Comparison of ENCODE assay signal across 9 cellular contexts in the genomic region with DNA sequence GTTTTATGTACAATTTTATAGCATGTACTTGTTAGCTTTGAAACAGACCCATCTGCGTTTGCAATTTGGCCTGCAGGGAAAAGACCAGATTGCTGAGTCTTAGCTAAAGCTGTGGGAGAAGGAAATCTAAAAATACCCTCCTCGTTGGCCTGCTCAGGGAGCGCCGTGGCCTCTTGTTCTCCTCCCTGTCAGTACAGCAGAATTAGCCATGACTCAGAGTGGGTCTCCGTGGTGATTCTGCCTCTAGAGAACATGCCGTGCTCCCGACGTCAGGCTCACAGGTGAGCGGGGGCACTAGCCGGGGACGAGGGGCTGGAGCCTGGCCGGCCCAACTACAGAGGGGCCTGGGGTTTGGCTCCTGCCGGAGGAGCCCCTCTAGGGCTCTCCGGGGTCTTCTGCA.
DNase-seq lines count a peak whose midpoint lies in the region; ATAC-seq and TF ChIP-seq lines count a peak whose summit lies in the region.
"Had no signal": no experiment of that assay in that cellular context is flagged by ENCODE, and none has a peak within 500 bp of the region (broad histone marks: within the 10 kb centered on the region; RNA-seq: fewer than 3 reads in every experiment).

No MANE protein-coding gene starts in this region.

- H3K79me1 ChIP-seq in IMR-90 (ENCODE audit: low read depth in 1 of 2, low read length in 2 of 2), result no peaks in the 10 kb centered on the region

- H3K23ac ChIP-seq in IMR-90 (ENCODE audit: low read depth, low read length), result no peak overlapping the region

- no peak overlapping the region for H3K27ac ChIP-seq in IMR-90 (ENCODE audit: insufficient read depth, low read length)
- H3K27ac ChIP-seq in left lung, result peak overlapping the region; percentile 49 to 80

- no peak overlapping the region for H3K4me3 Mint-ChIP-seq in activated T-cell treated with anti-CD3 and anti-CD28 coated beads, Interleukin-2, amount 50 U/mL, for 24 hours

- BruUV-seq in IMR-90 (replicated peaks; lab: Mats Ljungman, UMichigan), result no TSS peak

- no peak overlapping the region for H2BK5ac ChIP-seq in IMR-90 (ENCODE audit: low read depth, low read length, poor library complexity, severe bottlenecking)

- CTCF ChIA-PET in IMR-90 (lab: Yijun Ruan, JAX), result no interaction called here

- TF ChIP-seq CTCF in IMR-90 (conservative IDR thresholded peaks at IDR 0.05; ENCODE audit: low read depth, low read length), result no peak
- TF ChIP-seq CTCF in left lung (IDR thresholded peaks at IDR 0.05), result no peak

- H3K27ac Mint-ChIP-seq in activated T-cell treated with anti-CD3 and anti-CD28 coated beads, Interleukin-2, amount 50 U/mL, for 24 hours, result no peak overlapping the region

- H3K4me1 ChIP-seq in IMR-90 (ENCODE audit: control insufficient read depth, insufficient read depth, low read length) (no peaks in the 10 kb centered on the region), left lung (peaks cover 2 to 9% of the 10 kb centered on the region in 2 donors)

- no peak overlapping the region for H2BK15ac ChIP-seq in IMR-90 (ENCODE audit: low read depth, low read length)

- H2AFZ ChIP-seq in IMR-90 (replicated peaks; ENCODE audit: low read length, poor library complexity), result no peak overlapping the region

- peak; percentile 62 for DNase-seq in IMR-90
- DNase-seq in dedifferentiated amniotic fluid mesenchymal stem cell (ENCODE audit: extremely low spot score), result peak; percentile 64
- DNase-seq in left lung, result peak; percentile 36 to 63
- peak; percentile 56 for DNase-seq in stromal cell of bone marrow (ENCODE audit: low read depth)
- DNase-seq in kidney glomerular epithelial cell (lab: John Stamatoyannopoulos, UW), result no peak
- DNase-seq in activated T-cell treated with anti-CD3 and anti-CD28 coated beads, Interleukin-2, amount 50 U/mL, for 24 hours, result no peak
- DNase-seq: OCI-M1 had no signal

- no peak overlapping the region for H2BK120ac ChIP-seq in IMR-90 (ENCODE audit: low read depth, low read length)

- H3K4me2 ChIP-seq in IMR-90 (ENCODE audit: low read depth, low read length), result no peak overlapping the region

- H3K9me1 ChIP-seq in IMR-90 (ENCODE audit: insufficient read depth, low read length), result no peaks in the 10 kb centered on the region

- no peak for TF ChIP-seq POLR2A in IMR-90 (IDR thresholded peaks at IDR 0.05; ENCODE audit: low read depth, low read length)

- no peak overlapping the region for H2AK9ac ChIP-seq in IMR-90 (replicated peaks; ENCODE audit: low read depth, low read length, poor library complexity)

- TF ChIP-seq RAD21 in IMR-90 (IDR thresholded peaks at IDR 0.05; ENCODE audit: low read length), result no peak

- no peaks in the 10 kb centered on the region for H3K27me3 Mint-ChIP-seq in activated T-cell treated with anti-CD3 and anti-CD28 coated beads, Interleukin-2, amount 50 U/mL, for 24 hours

- no peak overlapping the region for H4K8ac ChIP-seq in IMR-90 (ENCODE audit: low read depth in 2 of 2, low read length in 2 of 2)

- H4K20me1 ChIP-seq in IMR-90 (ENCODE audit: insufficient read depth, low read length), result no peaks in the 10 kb centered on the region

- H4K5ac ChIP-seq in IMR-90 (ENCODE audit: low read depth, low read length), result no peak overlapping the region

- H3K4me1 Mint-ChIP-seq in activated T-cell treated with anti-CD3 and anti-CD28 coated beads, Interleukin-2, amount 50 U/mL, for 24 hours (ENCODE audit: low read depth), result no peaks in the 10 kb centered on the region

- no peak overlapping the region for H4K91ac ChIP-seq in IMR-90 (ENCODE audit: insufficient read depth, low read depth, low read length)

- no peak overlapping the region for H2AK5ac ChIP-seq in IMR-90 (ENCODE audit: low read depth, low read length)

- 69% methylated on average over 7 of the region's 14 CpGs; no CpG with 5 or more reads in 1 of the 2 experiments for WGBS in IMR-90 (ENCODE audit: extremely low coverage in 2 of 2, insufficient read length in 1 of 2), 2 experiments

- no peak overlapping the region for H2BK20ac ChIP-seq in IMR-90 (ENCODE audit: low read depth, low read length)

- H3K9me3 Mint-ChIP-seq in activated T-cell treated with anti-CD3 and anti-CD28 coated beads, Interleukin-2, amount 50 U/mL, for 24 hours, result no peaks in the 10 kb centered on the region

- H3K4ac ChIP-seq in IMR-90 (ENCODE audit: low read depth, low read length), result no peak overlapping the region

- H3K4me3 ChIP-seq in IMR-90 (ENCODE audit: insufficient read depth, low read depth, low read length) (no peak overlapping the region), left lung (no peak overlapping the region)

- POLR2A ChIA-PET in IMR-90 (lab: Charles Lee; ENCODE audit: unreplicated experiment), result no interaction called here

- in situ Hi-C loops in IMR-90 (cut with MboI; ENCODE audit: low sequenced_read_pairs), result no loop called here

- no peak overlapping the region for H3K14ac ChIP-seq in IMR-90 (replicated peaks; ENCODE audit: low read depth, low read length)

- H3K56ac ChIP-seq in IMR-90 (ENCODE audit: extremely low read depth, insufficient read depth, low read length), result no peak overlapping the region

- no peak overlapping the region for H3K18ac ChIP-seq in IMR-90 (ENCODE audit: low read depth, low read length)

- peaks cover 6% of the 10 kb centered on the region; the same call in 1 of the 2 replicates for H3K27me3 ChIP-seq in IMR-90 (ENCODE audit: control insufficient read depth, insufficient read depth, low read length)
- H3K27me3 ChIP-seq in left lung, result no peaks in the 10 kb centered on the region

- H3K36me3 ChIP-seq in IMR-90 (ENCODE audit: control insufficient read depth, insufficient read depth, low read length), result no peaks in the 10 kb centered on the region
- no peaks in the 10 kb centered on the region for H3K36me3 ChIP-seq in left lung

- H3K36me3 Mint-ChIP-seq in activated T-cell treated with anti-CD3 and anti-CD28 coated beads, Interleukin-2, amount 50 U/mL, for 24 hours (ENCODE audit: low read depth), result no peaks in the 10 kb centered on the region

- dilution Hi-C loops in IMR-90 (cut with HindIII; ENCODE audit: low sequenced_read_pairs, unreplicated experiment), result no loop called here

- no peaks in the 10 kb centered on the region for H3K9me3 ChIP-seq in IMR-90 (ENCODE audit: control insufficient read depth, insufficient read depth, low read length)
- no peaks in the 10 kb centered on the region for H3K9me3 ChIP-seq in left lung

- H3K9ac ChIP-seq in IMR-90 (ENCODE audit: low read depth, low read length), result no peak overlapping the region

- ATAC-seq in IMR-90 (ENCODE audit: low read depth) (peak; percentile 60; the same call in 1 of the 2 replicates), left lung (peak; percentile 77), GM21390 (IDR thresholded peaks at IDR 0.05; ENCODE audit: unreplicated experiment) (no peak), HG03097 (IDR thresholded peaks at IDR 0.05; ENCODE audit: low FRiP score, unreplicated experiment) (no peak)

- intact Hi-C loops in IMR-90 (cut with micrococcal nuclease) (no loop called here), left lung (cut with DNase I) (no loop called here)

TF ChIP-seq in IMR-90, 13 proteins besides CTCF, POLR2A, EP300 and RAD21:
- TF ChIP-seq SMC3 (IDR thresholded peaks at IDR 0.05; ENCODE audit: low read depth, low read length), result no peak
- TF ChIP-seq RFX5 (IDR thresholded peaks at IDR 0.05; ENCODE audit: low read depth, low read length), result no peak
- TF ChIP-seq NFE2L2 (IDR thresholded peaks at IDR 0.05; ENCODE audit: low read depth, low read length), result no peak
- no peak for TF ChIP-seq MXI1 (IDR thresholded peaks at IDR 0.05; ENCODE audit: borderline replicate concordance, low read depth, low read length)
- no peak for TF ChIP-seq BHLHE40 (IDR thresholded peaks at IDR 0.05; ENCODE audit: low read depth, low read length)
- TF ChIP-seq RCOR1 (IDR thresholded peaks at IDR 0.05; ENCODE audit: insufficient replicate concordance, low read length), result no peak
- TF ChIP-seq, protein P1, sequence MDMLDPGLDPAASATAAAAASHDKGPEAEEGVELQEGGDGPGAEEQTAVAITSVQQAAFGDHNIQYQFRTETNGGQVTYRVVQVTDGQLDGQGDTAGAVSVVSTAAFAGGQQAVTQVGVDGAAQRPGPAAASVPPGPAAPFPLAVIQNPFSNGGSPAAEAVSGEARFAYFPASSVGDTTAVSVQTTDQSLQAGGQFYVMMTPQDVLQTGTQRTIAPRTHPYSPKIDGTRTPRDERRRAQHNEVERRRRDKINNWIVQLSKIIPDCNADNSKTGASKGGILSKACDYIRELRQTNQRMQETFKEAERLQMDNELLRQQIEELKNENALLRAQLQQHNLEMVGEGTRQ (IDR thresholded peaks at IDR 0.05; ENCODE audit: low read depth, low read length), result no peak
- no peak for TF ChIP-seq CEBPB (IDR thresholded peaks at IDR 0.05; ENCODE audit: low read depth, low read length)
- TF ChIP-seq CHD1 (IDR thresholded peaks at IDR 0.05; ENCODE audit: low read depth, low read length), result no peak

Comparison
In these comparisons a context has a peak if more than half of its experiments do, and no peak if none do; other contexts are left out.
1. ATAC-seq: peak in IMR-90 (single experiment) and left lung (single experiment); none in GM21390 (single experiment) and HG03097 (single experiment).
2. DNase-seq: peak in IMR-90 (single experiment), dedifferentiated amniotic fluid mesenchymal stem cell (single experiment), left lung (2 of 2) and stromal cell of bone marrow (single experiment); none in kidney glomerular epithelial cell (single experiment) and activated T-cell treated with anti-CD3 and anti-CD28 coated beads, Interleukin-2, amount 50 U/mL, for 24 hours (single experiment).